8 cellular contexts compared by ENCODE assay signal in genomic region chr17:81040791-81041337, GRCh38. TPM values are rescaled to one million over a fixed set of nuclear protein-coding genes. Genes with fewer than 3 reads are reported as not detected.
DNase-seq lines count a peak whose midpoint lies in the region; ATAC-seq and TF ChIP-seq lines count a peak whose summit lies in the region.

No MANE protein-coding gene starts in this region.

- ATAC-seq in activated T-helper 17 cell treated with anti-CD3 and anti-CD28 coated beads, Interleukin-2, amount 50 U/mL, for 72 hours (replicated peaks), result peak; percentile 42
- ATAC-seq in memory B cell (ENCODE audit: low read depth), result peak; percentile 51

- no peak overlapping the region for H3K27ac Mint-ChIP-seq in activated T-helper 17 cell treated with anti-CD3 and anti-CD28 coated beads, Interleukin-2, amount 50 U/mL, for 72 hours
- no peak overlapping the region for H3K27ac Mint-ChIP-seq in memory B cell

- no peaks in the 10 kb centered on the region for H3K9me3 Mint-ChIP-seq in activated T-helper 17 cell treated with anti-CD3 and anti-CD28 coated beads, Interleukin-2, amount 50 U/mL, for 72 hours
- H3K9me3 Mint-ChIP-seq in memory B cell, result no peaks in the 10 kb centered on the region

- no peak for DNase-seq in BJ (ENCODE audit: low read depth)
- DNase-seq in HFF-Myc (ENCODE audit: extremely low read depth, low read depth), result no peak
- DNase-seq in memory B cell (ENCODE audit: low spot score in 2 of 2), result no peak
- DNase-seq in HK-2 (ENCODE audit: unreplicated experiment), result no peak
- no peak for DNase-seq in putamen (ENCODE audit: low spot score)
- DNase-seq in retina, result no peak
- no peak for DNase-seq in stimulated activated CD4-positive, alpha-beta T cell treated with anti-CD3 and anti-CD28 coated beads, Interleukin-4, amount 100 ng/mL, for 4 hours

- H3K27me3 Mint-ChIP-seq in activated T-helper 17 cell treated with anti-CD3 and anti-CD28 coated beads, Interleukin-2, amount 50 U/mL, for 72 hours, result no peaks in the 10 kb centered on the region
- H3K27me3 Mint-ChIP-seq in memory B cell, result peaks cover 16% of the 10 kb centered on the region

- POLR2A ChIA-PET in BJ (lab: Charles Lee), result no interaction called here

- TF ChIP-seq CTCF in BJ (IDR thresholded peaks at IDR 0.05; ENCODE audit: insufficient read depth, low read depth, low read length) (peak; percentile 58), HFF-Myc (IDR thresholded peaks at IDR 0.05; ENCODE audit: low read depth, low read length, missing control alignments) (peak; percentile 56)

- H3K27me3 ChIP-seq in BJ (ENCODE audit: control insufficient read depth, insufficient read depth, low read length), result no peaks in the 10 kb centered on the region

- H3K36me3 ChIP-seq in BJ (ENCODE audit: control insufficient read depth, insufficient read depth, low read length), result peaks cover 2% of the 10 kb centered on the region; the same call in 1 of the 2 replicates

- CTCF ChIA-PET in BJ (lab: Yijun Ruan, JAX), result interaction anchor here (0.7 to 2.2 kb wide), 5 partner anchors 15 to 939 kb away, joined by 3 to 11 read pairs (median 3); partner anchors contain the start of gene GAA

- H3K4me3 Mint-ChIP-seq in activated T-helper 17 cell treated with anti-CD3 and anti-CD28 coated beads, Interleukin-2, amount 50 U/mL, for 72 hours, result no peak overlapping the region
- no peak overlapping the region for H3K4me3 Mint-ChIP-seq in memory B cell

- H3K4me3 ChIP-seq in BJ (ENCODE audit: low read depth, low read length) (no peak overlapping the region), HFF-Myc (replicated peaks; ENCODE audit: low read depth, low read length) (0 out of 2 replicates have a peak overlapping the region, but pooled peaks have one; percentile 5)

- H3K4me1 Mint-ChIP-seq in activated T-helper 17 cell treated with anti-CD3 and anti-CD28 coated beads, Interleukin-2, amount 50 U/mL, for 72 hours, result no peaks in the 10 kb centered on the region
- no peaks in the 10 kb centered on the region for H3K4me1 Mint-ChIP-seq in memory B cell

- H3K36me3 Mint-ChIP-seq in activated T-helper 17 cell treated with anti-CD3 and anti-CD28 coated beads, Interleukin-2, amount 50 U/mL, for 72 hours (ENCODE audit: low read depth), result no peaks in the 10 kb centered on the region
- H3K36me3 Mint-ChIP-seq in memory B cell, result no peaks in the 10 kb centered on the region

RNA-seq across cellular contexts. Expression of gene BAIAP2, which starts 5.9 kb away (rescaled TPM):
- polyA plus RNA-seq in BJ (2011; rRNA removed), result 7.8 and 12.1 TPM in 2 replicates
- polyA minus RNA-seq in BJ (2011; rRNA and poly(A)+ RNA removed), result 8.5 and 13.1 TPM in 2 replicates
- 1 to 10 TPM; 4.6 to 4.8 TPM for total RNA-seq in activated T-helper 17 cell treated with anti-CD3 and anti-CD28 coated beads, Interleukin-2, amount 50 U/mL, for 72 hours

RNA-seq across cellular contexts. Expression of gene CHMP6, which starts 49.2 kb away (rescaled TPM):
- 27.3 and 30.7 TPM in 2 replicates for polyA plus RNA-seq in BJ (2011; rRNA removed)
- 6.0 and 9.1 TPM in 2 replicates for polyA minus RNA-seq in BJ (2011; rRNA and poly(A)+ RNA removed)
- total RNA-seq in activated T-helper 17 cell treated with anti-CD3 and anti-CD28 coated beads, Interleukin-2, amount 50 U/mL, for 72 hours, result 10 to 100 TPM; 17.2 to 19.8 TPM
